13 cellular contexts compared by ENCODE assay signal in the genomic region with DNA sequence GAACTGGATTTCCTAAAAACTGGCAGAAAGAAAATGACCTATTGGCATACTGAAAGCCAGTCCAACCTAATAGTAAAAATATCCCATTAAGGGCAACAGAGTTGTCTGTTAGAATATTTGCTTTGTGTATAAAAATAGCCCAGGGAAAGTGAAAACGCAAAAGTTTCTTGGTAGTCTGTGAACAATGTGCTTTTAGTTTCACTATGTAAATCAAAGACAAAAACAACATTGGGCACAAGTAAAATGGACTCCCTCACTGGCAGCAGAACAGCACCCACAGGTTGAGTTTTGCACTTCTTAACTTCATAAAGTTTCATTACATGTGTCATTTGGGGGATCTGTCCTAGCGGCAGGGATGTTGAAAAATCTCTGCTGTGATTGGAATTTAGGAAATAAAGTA. TPM values are rescaled to one million over a fixed set of nuclear protein-coding genes. Genes with fewer than 3 reads are reported as not detected.
A peak's percentile ranks its signal among the peaks of the same experiment; 100 is the strongest.
DNase-seq lines count a peak whose midpoint lies in the region; ATAC-seq and TF ChIP-seq lines count a peak whose summit lies in the region.
"Had no signal": no experiment of that assay in that cellular context is flagged by ENCODE, and none has a peak within 500 bp of the region (broad histone marks: within the 10 kb centered on the region; RNA-seq: fewer than 3 reads in every experiment).

No MANE protein-coding gene starts in this region.

- ATAC-seq in GM23338 (no peak), HG03457 (IDR thresholded peaks at IDR 0.05; ENCODE audit: unreplicated experiment) (peak; percentile 93)
- ATAC-seq in stimulated activated memory B cell treated with anti-CD40 and anti-IgM and Interleukin-4, amounts not matched to agents 10 μg/mL and 1 μg/mL and 100 μg/mL, for 72 hours = peak; percentile 53
- ATAC-seq: gastrocnemius medialis, PC-3 had no signal

- no peaks in the 10 kb centered on the region for H3K9me3 Mint-ChIP-seq in activated naive CD4-positive, alpha-beta T cell treated with anti-CD3 and anti-CD28 coated beads, Interleukin-2, amount 10 ng/mL, durations not matched to agents 7 days and 5 days
- no peaks in the 10 kb centered on the region; the same call in 2 of the 3 replicates for H3K9me3 Mint-ChIP-seq in GM23338
- no peaks in the 10 kb centered on the region for H3K9me3 Mint-ChIP-seq in stimulated activated memory B cell treated with anti-CD40 and anti-IgM and Interleukin-4, amounts not matched to agents 10 μg/mL and 1 μg/mL and 100 μg/mL, for 72 hours
- H3K9me3 Mint-ChIP-seq: nephron had no signal

- H3K79me2 ChIP-seq in GM23338 (replicated peaks; ENCODE audit: insufficient read depth) = no peaks in the 10 kb centered on the region

- peak overlapping the region; percentile 57; the same call in 1 of the 2 replicates for H2AFZ ChIP-seq in GM23338

- H3K9me2 ChIP-seq in GM23338 (ENCODE audit: insufficient read depth) = no peaks in the 10 kb centered on the region

- peaks cover 14% of the 10 kb centered on the region for H3K4me1 Mint-ChIP-seq in activated naive CD4-positive, alpha-beta T cell treated with anti-CD3 and anti-CD28 coated beads, Interleukin-2, amount 10 ng/mL, durations not matched to agents 7 days and 5 days
- peaks cover 15% of the 10 kb centered on the region; the same call in 2 of the 3 replicates for H3K4me1 Mint-ChIP-seq in GM23338
- H3K4me1 Mint-ChIP-seq in stimulated activated memory B cell treated with anti-CD40 and anti-IgM and Interleukin-4, amounts not matched to agents 10 μg/mL and 1 μg/mL and 100 μg/mL, for 72 hours = peaks cover 11% of the 10 kb centered on the region
- H3K4me1 Mint-ChIP-seq: nephron had no signal

- H3K27ac ChIP-seq in GM23338 (ENCODE audit: low read depth) = no peak overlapping the region
- H3K27ac ChIP-seq: breast epithelium, gastrocnemius medialis had no signal

- peaks cover 4% of the 10 kb centered on the region for H3K36me3 Mint-ChIP-seq in activated naive CD4-positive, alpha-beta T cell treated with anti-CD3 and anti-CD28 coated beads, Interleukin-2, amount 10 ng/mL, durations not matched to agents 7 days and 5 days
- no peaks in the 10 kb centered on the region for H3K36me3 Mint-ChIP-seq in GM23338 (ENCODE audit: low read depth)
- H3K36me3 Mint-ChIP-seq in stimulated activated memory B cell treated with anti-CD40 and anti-IgM and Interleukin-4, amounts not matched to agents 10 μg/mL and 1 μg/mL and 100 μg/mL, for 72 hours = no peaks in the 10 kb centered on the region

- no peak for TF ChIP-seq CTCF in GM23338 (conservative IDR thresholded peaks at IDR 0.05; ENCODE audit: low read depth in 2 of 2)

- no peaks in the 10 kb centered on the region for H4K20me1 ChIP-seq in GM23338 (replicated peaks; ENCODE audit: insufficient read depth)

- CTCF ChIA-PET in activated naive CD4-positive, alpha-beta T cell treated with anti-CD3 and anti-CD28 coated beads, Interleukin-2, amount 10 ng/mL, durations not matched to agents 7 days and 5 days (lab: Charles Lee) = interaction anchor here (1.0 to 2.5 kb wide), 3 partner anchors 58 to 66 kb away, joined by 3 to 14 read pairs (median 5); a partner anchor contains a TSS

- H3K4me3 Mint-ChIP-seq in activated naive CD4-positive, alpha-beta T cell treated with anti-CD3 and anti-CD28 coated beads, Interleukin-2, amount 10 ng/mL, durations not matched to agents 7 days and 5 days = peak overlapping the region; percentile 14
- no peak overlapping the region for H3K4me3 Mint-ChIP-seq in GM23338
- H3K4me3 Mint-ChIP-seq in stimulated activated memory B cell treated with anti-CD40 and anti-IgM and Interleukin-4, amounts not matched to agents 10 μg/mL and 1 μg/mL and 100 μg/mL, for 72 hours = no peak overlapping the region
- H3K4me3 Mint-ChIP-seq: nephron had no signal

- no peaks in the 10 kb centered on the region for H3F3A ChIP-seq in GM23338 (replicated peaks; ENCODE audit: low read depth)

- H3K4me1 ChIP-seq in GM23338 (ENCODE audit: insufficient read depth) = peaks cover 10% of the 10 kb centered on the region
- H3K4me1 ChIP-seq: breast epithelium, gastrocnemius medialis had no signal

- H3K36me3 ChIP-seq in GM23338 (ENCODE audit: insufficient read depth) = no peaks in the 10 kb centered on the region
- H3K36me3 ChIP-seq: breast epithelium, gastrocnemius medialis had no signal

- H3K4me3 ChIP-seq in GM23338 = no peak overlapping the region
- H3K4me3 ChIP-seq: breast epithelium, gastrocnemius medialis had no signal

- no peaks in the 10 kb centered on the region for H3K27me3 ChIP-seq in GM23338 (ENCODE audit: insufficient read depth)
- H3K27me3 ChIP-seq: breast epithelium, gastrocnemius medialis had no signal

- H3K4me2 ChIP-seq in GM23338 = no peak overlapping the region

- H3K27ac Mint-ChIP-seq in activated naive CD4-positive, alpha-beta T cell treated with anti-CD3 and anti-CD28 coated beads, Interleukin-2, amount 10 ng/mL, durations not matched to agents 7 days and 5 days = peak overlapping the region; percentile 79
- H3K27ac Mint-ChIP-seq in GM23338 = no peak overlapping the region
- peak overlapping the region; percentile 32 for H3K27ac Mint-ChIP-seq in stimulated activated memory B cell treated with anti-CD40 and anti-IgM and Interleukin-4, amounts not matched to agents 10 μg/mL and 1 μg/mL and 100 μg/mL, for 72 hours
- H3K27ac Mint-ChIP-seq: nephron had no signal

- peak; percentile 38 for DNase-seq in activated naive CD4-positive, alpha-beta T cell treated with anti-CD3 and anti-CD28 coated beads, Interleukin-2, amount 10 ng/mL, durations not matched to agents 7 days and 5 days
- no peak for DNase-seq in activated naive CD4-positive, alpha-beta T cell treated with Interleukin-2 at 50 U/mL for 16 hours
- DNase-seq in GM23338 (ENCODE audit: low spot score) (no peak), cerebellar nuclear complex (lab: John Stamatoyannopoulos, UW) (no peak), cerebellum (ENCODE audit: low spot score) (no peak), NCI-H2227 treated with DMSO at 0.1 percent for 48 hours (lab: John Stamatoyannopoulos, UW) (no peak)
- DNase-seq: activated CD4-positive, alpha-beta T cell treated with anti-CD3 and anti-CD28 coated beads, Interleukin-2, amount 50 U/mL, for 4 hours; gastrocnemius medialis; PC-3 had no signal

- peaks cover 22% of the 10 kb centered on the region for H3K27me3 Mint-ChIP-seq in activated naive CD4-positive, alpha-beta T cell treated with anti-CD3 and anti-CD28 coated beads, Interleukin-2, amount 10 ng/mL, durations not matched to agents 7 days and 5 days
- no peaks in the 10 kb centered on the region for H3K27me3 Mint-ChIP-seq in GM23338 (ENCODE audit: insufficient read depth, low read depth, poor library complexity)
- no peaks in the 10 kb centered on the region for H3K27me3 Mint-ChIP-seq in stimulated activated memory B cell treated with anti-CD40 and anti-IgM and Interleukin-4, amounts not matched to agents 10 μg/mL and 1 μg/mL and 100 μg/mL, for 72 hours

TF ChIP-seq in GM23338, 12 proteins besides CTCF, POLR2A, EP300 and RAD21 (continues in another document):
- TF ChIP-seq JUNB (IDR thresholded peaks at IDR 0.05; ENCODE audit: unreplicated experiment) (no peak), EZH2phosphoT487 (IDR thresholded peaks at IDR 0.05; ENCODE audit: unreplicated experiment) (no peak), ZNF114 (CRISPR knock-in tag; IDR thresholded peaks at IDR 0.05) (no peak), NANOG (IDR thresholded peaks at IDR 0.05; ENCODE audit: borderline replicate concordance) (no peak), ZNF331 (CRISPR knock-in tag; IDR thresholded peaks at IDR 0.05; ENCODE audit: low read depth) (no peak), EZH2 (IDR thresholded peaks at IDR 0.05; ENCODE audit: low read depth, unreplicated experiment) (no peak)
- TF ChIP-seq, protein P1, sequence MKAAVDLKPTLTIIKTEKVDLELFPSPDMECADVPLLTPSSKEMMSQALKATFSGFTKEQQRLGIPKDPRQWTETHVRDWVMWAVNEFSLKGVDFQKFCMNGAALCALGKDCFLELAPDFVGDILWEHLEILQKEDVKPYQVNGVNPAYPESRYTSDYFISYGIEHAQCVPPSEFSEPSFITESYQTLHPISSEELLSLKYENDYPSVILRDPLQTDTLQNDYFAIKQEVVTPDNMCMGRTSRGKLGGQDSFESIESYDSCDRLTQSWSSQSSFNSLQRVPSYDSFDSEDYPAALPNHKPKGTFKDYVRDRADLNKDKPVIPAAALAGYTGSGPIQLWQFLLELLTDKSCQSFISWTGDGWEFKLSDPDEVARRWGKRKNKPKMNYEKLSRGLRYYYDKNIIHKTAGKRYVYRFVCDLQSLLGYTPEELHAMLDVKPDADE (IDR thresholded peaks at IDR 0.05) = no peak
- TF ChIP-seq, protein P2, sequence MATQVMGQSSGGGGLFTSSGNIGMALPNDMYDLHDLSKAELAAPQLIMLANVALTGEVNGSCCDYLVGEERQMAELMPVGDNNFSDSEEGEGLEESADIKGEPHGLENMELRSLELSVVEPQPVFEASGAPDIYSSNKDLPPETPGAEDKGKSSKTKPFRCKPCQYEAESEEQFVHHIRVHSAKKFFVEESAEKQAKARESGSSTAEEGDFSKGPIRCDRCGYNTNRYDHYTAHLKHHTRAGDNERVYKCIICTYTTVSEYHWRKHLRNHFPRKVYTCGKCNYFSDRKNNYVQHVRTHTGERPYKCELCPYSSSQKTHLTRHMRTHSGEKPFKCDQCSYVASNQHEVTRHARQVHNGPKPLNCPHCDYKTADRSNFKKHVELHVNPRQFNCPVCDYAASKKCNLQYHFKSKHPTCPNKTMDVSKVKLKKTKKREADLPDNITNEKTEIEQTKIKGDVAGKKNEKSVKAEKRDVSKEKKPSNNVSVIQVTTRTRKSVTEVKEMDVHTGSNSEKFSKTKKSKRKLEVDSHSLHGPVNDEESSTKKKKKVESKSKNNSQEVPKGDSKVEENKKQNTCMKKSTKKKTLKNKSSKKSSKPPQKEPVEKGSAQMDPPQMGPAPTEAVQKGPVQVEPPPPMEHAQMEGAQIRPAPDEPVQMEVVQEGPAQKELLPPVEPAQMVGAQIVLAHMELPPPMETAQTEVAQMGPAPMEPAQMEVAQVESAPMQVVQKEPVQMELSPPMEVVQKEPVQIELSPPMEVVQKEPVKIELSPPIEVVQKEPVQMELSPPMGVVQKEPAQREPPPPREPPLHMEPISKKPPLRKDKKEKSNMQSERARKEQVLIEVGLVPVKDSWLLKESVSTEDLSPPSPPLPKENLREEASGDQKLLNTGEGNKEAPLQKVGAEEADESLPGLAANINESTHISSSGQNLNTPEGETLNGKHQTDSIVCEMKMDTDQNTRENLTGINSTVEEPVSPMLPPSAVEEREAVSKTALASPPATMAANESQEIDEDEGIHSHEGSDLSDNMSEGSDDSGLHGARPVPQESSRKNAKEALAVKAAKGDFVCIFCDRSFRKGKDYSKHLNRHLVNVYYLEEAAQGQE (IDR thresholded peaks at IDR 0.05; ENCODE audit: unreplicated experiment) = no peak

RNA-seq across cellular contexts. Expression of a gene that starts 4.3 kb away (rescaled TPM):
- total RNA-seq in GM23338 (2014; rRNA removed; shearing (Covaris generic)) = 0.27 TPM in 1 of 2 replicates, not detected in the other
- polyA plus RNA-seq in GM23338 (2016; fragmentation: Nextera tagmentation; extraction: Ambion mirVana) = not detected in 2 replicates
- 0.64 TPM for total RNA-seq in cerebellum
- total RNA-seq: PC-3 had no signal

RNA-seq across cellular contexts. Expression of a gene that starts 26.2 kb away (rescaled TPM):
- total RNA-seq in GM23338 (2014; rRNA removed; shearing (Covaris generic)) = not detected in 2 replicates
- not detected in 2 replicates for polyA plus RNA-seq in GM23338 (2016; fragmentation: Nextera tagmentation; extraction: Ambion mirVana)
- 0.45 TPM for total RNA-seq in cerebellum
- total RNA-seq: PC-3 had no signal

RNA-seq across cellular contexts. Expression of a gene that starts 53.9 kb away (rescaled TPM):
- not detected in 2 replicates for total RNA-seq in GM23338 (2014; rRNA removed; shearing (Covaris generic))
- polyA plus RNA-seq in GM23338 (2016; fragmentation: Nextera tagmentation; extraction: Ambion mirVana) = not detected in 2 replicates
- 0.36 TPM for total RNA-seq in cerebellum
